Comparison of ENCODE assay signal across 1 cellular context in the genomic region with DNA sequence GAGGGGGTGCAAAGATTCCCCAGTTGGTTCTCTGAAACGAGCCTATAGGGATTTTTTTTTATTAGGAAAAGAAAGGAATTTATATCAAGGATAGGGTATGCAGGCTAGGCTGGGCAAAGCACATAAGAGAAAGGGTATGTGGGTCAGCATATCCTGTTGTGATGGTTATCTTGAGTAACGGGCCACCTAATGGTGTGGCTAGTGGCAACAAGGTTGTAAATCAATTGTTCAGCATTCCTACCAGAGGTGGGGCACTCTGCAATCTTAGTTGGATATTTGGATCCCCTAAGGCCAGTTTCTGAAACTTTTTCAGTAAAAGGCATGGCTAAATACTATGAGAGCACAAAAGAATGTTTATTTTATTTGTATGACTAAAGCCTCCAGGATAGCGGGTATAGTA.
TF ChIP-seq lines count a peak whose summit lies in the region.

No MANE protein-coding gene starts in this region.

TF ChIP-seq in GM23338, 12 proteins besides CTCF, POLR2A, EP300 and RAD21 (continued from another document):
- TF ChIP-seq EZH2 (IDR thresholded peaks at IDR 0.05; ENCODE audit: low read depth, unreplicated experiment) (no peak), ZNF114 (CRISPR knock-in tag; IDR thresholded peaks at IDR 0.05) (no peak)
- TF ChIP-seq, protein P1, sequence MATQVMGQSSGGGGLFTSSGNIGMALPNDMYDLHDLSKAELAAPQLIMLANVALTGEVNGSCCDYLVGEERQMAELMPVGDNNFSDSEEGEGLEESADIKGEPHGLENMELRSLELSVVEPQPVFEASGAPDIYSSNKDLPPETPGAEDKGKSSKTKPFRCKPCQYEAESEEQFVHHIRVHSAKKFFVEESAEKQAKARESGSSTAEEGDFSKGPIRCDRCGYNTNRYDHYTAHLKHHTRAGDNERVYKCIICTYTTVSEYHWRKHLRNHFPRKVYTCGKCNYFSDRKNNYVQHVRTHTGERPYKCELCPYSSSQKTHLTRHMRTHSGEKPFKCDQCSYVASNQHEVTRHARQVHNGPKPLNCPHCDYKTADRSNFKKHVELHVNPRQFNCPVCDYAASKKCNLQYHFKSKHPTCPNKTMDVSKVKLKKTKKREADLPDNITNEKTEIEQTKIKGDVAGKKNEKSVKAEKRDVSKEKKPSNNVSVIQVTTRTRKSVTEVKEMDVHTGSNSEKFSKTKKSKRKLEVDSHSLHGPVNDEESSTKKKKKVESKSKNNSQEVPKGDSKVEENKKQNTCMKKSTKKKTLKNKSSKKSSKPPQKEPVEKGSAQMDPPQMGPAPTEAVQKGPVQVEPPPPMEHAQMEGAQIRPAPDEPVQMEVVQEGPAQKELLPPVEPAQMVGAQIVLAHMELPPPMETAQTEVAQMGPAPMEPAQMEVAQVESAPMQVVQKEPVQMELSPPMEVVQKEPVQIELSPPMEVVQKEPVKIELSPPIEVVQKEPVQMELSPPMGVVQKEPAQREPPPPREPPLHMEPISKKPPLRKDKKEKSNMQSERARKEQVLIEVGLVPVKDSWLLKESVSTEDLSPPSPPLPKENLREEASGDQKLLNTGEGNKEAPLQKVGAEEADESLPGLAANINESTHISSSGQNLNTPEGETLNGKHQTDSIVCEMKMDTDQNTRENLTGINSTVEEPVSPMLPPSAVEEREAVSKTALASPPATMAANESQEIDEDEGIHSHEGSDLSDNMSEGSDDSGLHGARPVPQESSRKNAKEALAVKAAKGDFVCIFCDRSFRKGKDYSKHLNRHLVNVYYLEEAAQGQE (IDR thresholded peaks at IDR 0.05; ENCODE audit: unreplicated experiment): no peak
